ENCODE assay signal across 16 cellular contexts in the genomic region with DNA sequence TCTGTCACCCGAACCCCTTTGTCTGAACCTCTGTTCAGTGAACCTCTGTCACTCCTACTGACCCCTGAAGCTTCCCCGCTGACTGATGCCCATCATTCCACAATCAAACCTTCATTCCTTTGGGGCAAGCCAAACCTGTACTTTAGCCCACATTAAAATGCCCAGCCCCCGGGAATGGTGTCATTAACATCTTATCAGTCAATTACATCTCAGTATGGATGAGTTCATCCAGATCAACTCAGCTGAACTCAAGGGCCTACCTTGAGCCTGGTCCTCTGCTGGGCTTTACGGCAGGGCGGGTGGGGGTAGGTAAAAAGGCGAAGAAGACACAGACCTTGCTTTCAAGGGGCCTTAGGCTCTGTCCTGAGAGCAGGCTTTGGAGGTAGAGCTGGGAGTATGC.
DNase-seq lines count a peak whose midpoint lies in the region; ATAC-seq, FAIRE-seq and TF ChIP-seq lines count a peak whose summit lies in the region.
"Had no signal": no experiment of that assay in that cellular context is flagged by ENCODE, and none has a peak within 500 bp of the region (broad histone marks: within the 10 kb centered on the region; RNA-seq: fewer than 3 reads in every experiment).

No MANE protein-coding gene starts in this region.

- POLR2A ChIA-PET in MCF 10A (lab: Yijun Ruan, JAX) = no interaction called here
- POLR2A ChIA-PET in OCI-LY7 (lab: Charles Lee) = no interaction called here
- POLR2A ChIA-PET in activated CD4-positive, alpha-beta memory T cell treated with anti-CD3 and anti-CD28 coated beads for 36 hours (lab: Charles Lee) = no interaction called here

- no peak for TF ChIP-seq CTCF in breast epithelium (IDR thresholded peaks at IDR 0.05)
- TF ChIP-seq CTCF in MCF 10A (IDR thresholded peaks at IDR 0.05; ENCODE audit: unreplicated experiment) = no peak
- no peak for TF ChIP-seq CTCF in mucosa of descending colon (IDR thresholded peaks at IDR 0.05)
- TF ChIP-seq CTCF in OCI-LY7 (conservative IDR thresholded peaks at IDR 0.05; ENCODE audit: low read length) = no peak

- H3K27me3 ChIP-seq in breast epithelium (no peaks in the 10 kb centered on the region), small intestine (ENCODE audit: control insufficient read depth in 2 of 2, insufficient read depth in 2 of 2, low read length in 2 of 2) (no peaks in the 10 kb centered on the region)
- H3K27me3 ChIP-seq: BLaER1 had no signal

- H3K79me2 ChIP-seq in OCI-LY7 (ENCODE audit: insufficient read depth, low read depth, low read length) = no peaks in the 10 kb centered on the region

- FAIRE-seq in small intestine (lab: Jason Lieb, UNC) = no peak
- FAIRE-seq: H1 had no signal

- H3K4me1 Mint-ChIP-seq in MCF 10A (ENCODE audit: insufficient read depth, unreplicated experiment) = peaks cover 6% of the 10 kb centered on the region
- no peaks in the 10 kb centered on the region for H3K4me1 Mint-ChIP-seq in activated CD4-positive, alpha-beta memory T cell treated with anti-CD3 and anti-CD28 coated beads for 36 hours (ENCODE audit: low read depth)

- no peaks in the 10 kb centered on the region for H3K27me3 Mint-ChIP-seq in MCF 10A (ENCODE audit: insufficient read depth, unreplicated experiment)
- H3K27me3 Mint-ChIP-seq in activated CD4-positive, alpha-beta memory T cell treated with anti-CD3 and anti-CD28 coated beads for 36 hours = peaks cover 2% of the 10 kb centered on the region

- TF ChIP-seq POLR2A in breast epithelium (IDR thresholded peaks at IDR 0.05) = no peak

- H3K9me2 ChIP-seq in OCI-LY7 (ENCODE audit: insufficient read depth, low read length) = no peaks in the 10 kb centered on the region

- no peaks in the 10 kb centered on the region for H3K36me3 Mint-ChIP-seq in MCF 10A (ENCODE audit: insufficient read depth, unreplicated experiment)
- H3K36me3 Mint-ChIP-seq in activated CD4-positive, alpha-beta memory T cell treated with anti-CD3 and anti-CD28 coated beads for 36 hours = no peaks in the 10 kb centered on the region

- ATAC-seq in mucosa of descending colon = peak; percentile 84
- no peak for ATAC-seq in GM18909 (IDR thresholded peaks at IDR 0.05; ENCODE audit: poor library complexity, unreplicated experiment)

- no peaks in the 10 kb centered on the region for H4K20me1 ChIP-seq in OCI-LY7 (ENCODE audit: insufficient read depth, low read length)
- H4K20me1 ChIP-seq: BLaER1 had no signal

- BruUV-seq in MCF 10A (replicated peaks; lab: Mats Ljungman, UMichigan) = no TSS peak
- BruUV-seq in OCI-LY7 (replicated peaks; lab: Mats Ljungman, UMichigan) = no TSS peak

- intact Hi-C loops in breast epithelium (cut with DNase I; ENCODE audit: low total_unique reads) = no loop called here
- intact Hi-C loops in MCF 10A (cut with micrococcal nuclease) = no loop called here
- intact Hi-C loops in mucosa of descending colon (cut with DNase I, micrococcal nuclease) = no loop called here
- intact Hi-C loops in OCI-LY7 (cut with micrococcal nuclease; ENCODE audit: unreplicated experiment) = no loop called here
- intact Hi-C loops in activated CD4-positive, alpha-beta memory T cell treated with anti-CD3 and anti-CD28 coated beads for 36 hours (cut with micrococcal nuclease) = no loop called here

- no peak overlapping the region for H3K27ac Mint-ChIP-seq in MCF 10A (ENCODE audit: low read depth, unreplicated experiment)
- no peak overlapping the region for H3K27ac Mint-ChIP-seq in activated CD4-positive, alpha-beta memory T cell treated with anti-CD3 and anti-CD28 coated beads for 36 hours
- H3K27ac Mint-ChIP-seq: HFFc6 had no signal

- no peak overlapping the region for H3K4me2 ChIP-seq in OCI-LY7 (ENCODE audit: low read length)
- H3K4me2 ChIP-seq: BLaER1 had no signal

- H2AFZ ChIP-seq in OCI-LY7 (ENCODE audit: low read length) = no peak overlapping the region

- H3K4me3 Mint-ChIP-seq in MCF 10A (ENCODE audit: unreplicated experiment) = no peak overlapping the region
- no peak overlapping the region for H3K4me3 Mint-ChIP-seq in activated CD4-positive, alpha-beta memory T cell treated with anti-CD3 and anti-CD28 coated beads for 36 hours
- H3K4me3 Mint-ChIP-seq: HFFc6 had no signal

- H3K4me3 ChIP-seq in breast epithelium (no peak overlapping the region), mucosa of descending colon (no peak overlapping the region), small intestine (ENCODE audit: low read depth in 1 of 2, low read length in 2 of 2) (no peak overlapping the region), OCI-LY7 (ENCODE audit: low read depth, low read length, poor library complexity, severe bottlenecking) (no peak overlapping the region)
- H3K4me3 ChIP-seq: BLaER1, HAP-1 had no signal

- CTCF ChIA-PET in MCF 10A (lab: Yijun Ruan, JAX) = no interaction called here
- CTCF ChIA-PET in OCI-LY7 (lab: Charles Lee; ENCODE audit: unreplicated experiment) = no interaction called here
- CTCF ChIA-PET in activated CD4-positive, alpha-beta memory T cell treated with anti-CD3 and anti-CD28 coated beads for 36 hours (lab: Charles Lee) = no interaction called here

- H3K4me1 ChIP-seq in breast epithelium (no peaks in the 10 kb centered on the region), mucosa of descending colon (ENCODE audit: low read depth) (peaks cover 15% of the 10 kb centered on the region), small intestine (ENCODE audit: control insufficient read depth in 2 of 2, insufficient read depth in 1 of 2, low read depth in 1 of 2, low read length in 1 of 2) (peaks cover 0 to 6% of the 10 kb centered on the region in 2 donors), OCI-LY7 (ENCODE audit: insufficient read depth, low read length, poor library complexity, severe bottlenecking) (no peaks in the 10 kb centered on the region)
- H3K4me1 ChIP-seq: HAP-1 had no signal

- H3K27ac ChIP-seq in breast epithelium (peak overlapping the region; percentile 56 to 73), small intestine (ENCODE audit: low read depth in 1 of 2, low read length in 1 of 2) (peak overlapping the region; percentile 51 to 81), OCI-LY7 (ENCODE audit: low read depth, low read length, poor library complexity, severe bottlenecking) (no peak overlapping the region)
- H3K27ac ChIP-seq: BLaER1, HL-60 had no signal

- H3K9me3 ChIP-seq in breast epithelium = no peaks in the 10 kb centered on the region
- no peaks in the 10 kb centered on the region for H3K9me3 ChIP-seq in mucosa of descending colon
- no peaks in the 10 kb centered on the region for H3K9me3 ChIP-seq in small intestine (ENCODE audit: control insufficient read depth, low read depth)
- H3K9me3 ChIP-seq in OCI-LY7 (ENCODE audit: low read length) = no peaks in the 10 kb centered on the region
- H3K9me3 ChIP-seq: BLaER1, HAP-1 had no signal

- DNase-seq in breast epithelium (ENCODE audit: low spot score in 2 of 2) = no peak
- no peak for DNase-seq in MCF 10A (ENCODE audit: unreplicated experiment)
- peak in 1 of 3 donors; percentile 58 for DNase-seq in mucosa of descending colon
- peak; percentile 80 for DNase-seq in small intestine
- DNase-seq in OCI-LY7 (ENCODE audit: low spot score) = no peak
- DNase-seq in activated CD4-positive, alpha-beta memory T cell treated with anti-CD3 and anti-CD28 coated beads for 36 hours = no peak
- DNase-seq: 8988T, AML-193, DMS53, GF-D8, HFFc6 had no signal

- H3K9me3 Mint-ChIP-seq in MCF 10A (ENCODE audit: unreplicated experiment) = no peaks in the 10 kb centered on the region
- no peaks in the 10 kb centered on the region for H3K9me3 Mint-ChIP-seq in activated CD4-positive, alpha-beta memory T cell treated with anti-CD3 and anti-CD28 coated beads for 36 hours
- H3K9me3 Mint-ChIP-seq: HFFc6 had no signal

- 32 to 73% (median 45%) methylated on average over 6 of the region's 6 CpGs for WGBS in small intestine, 3 donors

- no peaks in the 10 kb centered on the region for H3K36me3 ChIP-seq in breast epithelium
- H3K36me3 ChIP-seq in mucosa of descending colon (ENCODE audit: low read depth) = no peaks in the 10 kb centered on the region
- no peaks in the 10 kb centered on the region for H3K36me3 ChIP-seq in small intestine (ENCODE audit: control insufficient read depth in 2 of 2, insufficient read depth in 2 of 2, low read length in 2 of 2)
- H3K36me3 ChIP-seq in OCI-LY7 (ENCODE audit: insufficient read depth, low read length) = no peaks in the 10 kb centered on the region
- H3K36me3 ChIP-seq: BLaER1, HAP-1 had no signal
